ENCODE assay signal across 1 cellular context in the genomic region with DNA sequence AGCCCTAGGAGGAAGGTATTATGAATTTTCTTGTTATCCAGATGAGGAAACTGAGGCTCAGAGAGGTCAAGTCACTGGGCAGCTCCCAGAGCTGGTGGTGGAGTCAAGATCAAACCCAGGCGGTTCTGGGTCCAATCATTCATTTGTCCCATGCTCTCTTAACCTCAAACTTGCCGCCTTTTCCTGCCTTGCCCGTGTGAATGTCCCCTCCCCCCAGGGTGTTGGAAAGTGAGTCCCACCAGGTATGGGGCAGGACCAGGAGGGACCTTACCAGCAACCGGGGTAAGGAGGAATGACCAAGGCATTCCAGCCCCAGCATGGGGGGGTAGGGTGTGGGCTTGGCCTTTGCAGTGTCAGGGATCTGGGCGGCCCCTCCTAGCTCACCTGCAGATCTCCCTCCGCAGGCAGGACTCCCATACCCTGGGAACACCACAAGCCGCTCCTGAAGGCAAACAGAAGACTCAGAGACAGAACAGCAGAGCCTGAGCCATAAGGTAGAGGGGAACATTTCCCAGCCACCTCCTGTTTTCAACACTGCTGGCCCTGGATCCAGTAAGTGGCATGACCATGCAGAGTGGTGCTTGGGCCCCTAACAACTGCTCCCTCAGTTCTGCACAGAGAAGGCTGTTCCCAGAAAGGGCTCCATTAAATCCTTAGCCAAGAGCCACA.
TF ChIP-seq lines count a peak whose summit lies in the region.

No MANE protein-coding gene starts in this region.

TF ChIP-seq in IMR-90, 13 proteins besides CTCF, POLR2A, EP300 and RAD21:
- no peak for TF ChIP-seq RCOR1 (IDR thresholded peaks at IDR 0.05; ENCODE audit: insufficient replicate concordance, low read length)
- TF ChIP-seq FOS (IDR thresholded peaks at IDR 0.05; ENCODE audit: low read depth, low read length): no peak
TF ChIP-seq in IMR-90: peak in this region for 0.
